Comparison of ENCODE assay signal across 8 cellular contexts in genomic region chr12:54988402-54989054, GRCh38. TPM values are rescaled to one million over a fixed set of nuclear protein-coding genes. Genes with fewer than 3 reads are reported as not detected.
DNase-seq lines count a peak whose midpoint lies in the region; ATAC-seq and TF ChIP-seq lines count a peak whose summit lies in the region.

No MANE protein-coding gene starts in this region.

- H3K36me3 ChIP-seq in DOHH2 (ENCODE audit: control insufficient read depth, low read length) (peaks cover 14% of the 10 kb centered on the region), IMR-90 (ENCODE audit: control insufficient read depth, insufficient read depth, low read length) (no peaks in the 10 kb centered on the region), aorta (ENCODE audit: control insufficient read depth in 1 of 2, insufficient read depth in 2 of 2, low read length in 1 of 2) (no peaks in the 10 kb centered on the region)

- no peak overlapping the region for H3K4me3 Mint-ChIP-seq in activated naive CD8-positive, alpha-beta T cell treated with anti-CD3 and anti-CD28 coated beads, Interleukin-2, amount 10 ng/mL, durations not matched to agents 7 days and 5 days
- no peak overlapping the region for H3K4me3 Mint-ChIP-seq in activated CD4-positive, alpha-beta memory T cell treated with anti-CD3 and anti-CD28 coated beads, Interleukin-2, amount 10 ng/mL, durations not matched to agents 7 days and 5 days
- H3K4me3 Mint-ChIP-seq in activated CD8-positive, alpha-beta memory T cell treated with anti-CD3 and anti-CD28 coated beads, Interleukin-2, amount 10 ng/mL, durations not matched to agents 7 days and 5 days: no peak overlapping the region

- TF ChIP-seq CTCF in DOHH2 (IDR thresholded peaks at IDR 0.05; ENCODE audit: low read depth, low read length, poor library complexity, severe bottlenecking): no peak
- no peak for TF ChIP-seq CTCF in IMR-90 (conservative IDR thresholded peaks at IDR 0.05; ENCODE audit: low read depth, low read length)

- H3K4me3 ChIP-seq in DOHH2 (ENCODE audit: low read length): peak overlapping the region; percentile 57
- no peak overlapping the region for H3K4me3 ChIP-seq in IMR-90 (ENCODE audit: insufficient read depth, low read depth, low read length)
- no peak overlapping the region for H3K4me3 ChIP-seq in aorta (ENCODE audit: low read length in 2 of 2)

- no peak overlapping the region for H2BK120ac ChIP-seq in IMR-90 (ENCODE audit: low read depth, low read length)

- H3K9me2 ChIP-seq in DOHH2 (replicated peaks; ENCODE audit: control insufficient read depth, low read length): no peaks in the 10 kb centered on the region

- H3K79me2 ChIP-seq in DOHH2 (ENCODE audit: control insufficient read depth, low read length): peaks cover 25% of the 10 kb centered on the region

- H3K27me3 ChIP-seq in DOHH2 (ENCODE audit: control insufficient read depth, low read length): no peaks in the 10 kb centered on the region
- peaks cover 3% of the 10 kb centered on the region for H3K27me3 ChIP-seq in IMR-90 (ENCODE audit: control insufficient read depth, insufficient read depth, low read length)
- H3K27me3 ChIP-seq in aorta (ENCODE audit: control insufficient read depth in 1 of 2, insufficient read depth in 2 of 2, low read length in 1 of 2): no peaks in the 10 kb centered on the region

- ATAC-seq in IMR-90 (ENCODE audit: low read depth): no peak
- ATAC-seq in activated naive CD8-positive, alpha-beta T cell treated with anti-CD3 and anti-CD28 coated beads, Interleukin-2, amount 10 ng/mL, durations not matched to agents 7 days and 5 days (ENCODE audit: low read depth): no peak
- ATAC-seq in aorta (ENCODE audit: low FRiP score): peak; percentile 49
- no peak for ATAC-seq in activated CD4-positive, CD25-positive, alpha-beta regulatory T cell treated with anti-CD3 and anti-CD28 coated beads, Interleukin-2, amount 50 U/mL, for 24 hours
- ATAC-seq in activated CD8-positive, alpha-beta memory T cell treated with anti-CD3 and anti-CD28 coated beads, Interleukin-2, amount 10 ng/mL, durations not matched to agents 7 days and 5 days: no peak

- no peak overlapping the region for H4K5ac ChIP-seq in IMR-90 (ENCODE audit: low read depth, low read length)

- H3F3A ChIP-seq in DOHH2 (ENCODE audit: control insufficient read depth, insufficient read depth): peaks cover 45% of the 10 kb centered on the region

- H3K79me1 ChIP-seq in IMR-90 (ENCODE audit: low read depth in 1 of 2, low read length in 2 of 2): no peaks in the 10 kb centered on the region

- no peaks in the 10 kb centered on the region for H4K20me1 ChIP-seq in DOHH2 (ENCODE audit: control insufficient read depth, insufficient read depth, low read depth, low read length)
- H4K20me1 ChIP-seq in IMR-90 (ENCODE audit: insufficient read depth, low read length): no peaks in the 10 kb centered on the region

- H3K23ac ChIP-seq in IMR-90 (ENCODE audit: low read depth, low read length): no peak overlapping the region

- dilution Hi-C loops in IMR-90 (cut with HindIII; ENCODE audit: low sequenced_read_pairs, unreplicated experiment): no loop called here

- no peak overlapping the region for H3K14ac ChIP-seq in IMR-90 (replicated peaks; ENCODE audit: low read depth, low read length)

- no peak overlapping the region for H3K18ac ChIP-seq in IMR-90 (ENCODE audit: low read depth, low read length)

- H3K4me1 ChIP-seq in DOHH2 (ENCODE audit: control insufficient read depth, low read length) (peaks cover 96% of the 10 kb centered on the region), IMR-90 (ENCODE audit: control insufficient read depth, insufficient read depth, low read length) (no peaks in the 10 kb centered on the region), aorta (ENCODE audit: control insufficient read depth in 1 of 2, insufficient read depth in 2 of 2, low read length in 2 of 2) (no peaks in the 10 kb centered on the region)

- H2AK5ac ChIP-seq in IMR-90 (ENCODE audit: low read depth, low read length): no peak overlapping the region

- H3K4me1 Mint-ChIP-seq in activated naive CD8-positive, alpha-beta T cell treated with anti-CD3 and anti-CD28 coated beads, Interleukin-2, amount 10 ng/mL, durations not matched to agents 7 days and 5 days: peaks cover 44% of the 10 kb centered on the region
- peaks cover 69% of the 10 kb centered on the region for H3K4me1 Mint-ChIP-seq in activated CD4-positive, alpha-beta memory T cell treated with anti-CD3 and anti-CD28 coated beads, Interleukin-2, amount 10 ng/mL, durations not matched to agents 7 days and 5 days
- peaks cover 56% of the 10 kb centered on the region for H3K4me1 Mint-ChIP-seq in activated CD8-positive, alpha-beta memory T cell treated with anti-CD3 and anti-CD28 coated beads, Interleukin-2, amount 10 ng/mL, durations not matched to agents 7 days and 5 days

- no peak for TF ChIP-seq POLR2A in IMR-90 (IDR thresholded peaks at IDR 0.05; ENCODE audit: low read depth, low read length)

- no peak overlapping the region for H3K4ac ChIP-seq in IMR-90 (ENCODE audit: low read depth, low read length)

- intact Hi-C loops in IMR-90 (cut with micrococcal nuclease) (no loop called here), aorta (cut with DNase I) (no loop called here)

- H3K4me2 ChIP-seq in DOHH2 (ENCODE audit: low read length): peak overlapping the region; percentile 76
- no peak overlapping the region for H3K4me2 ChIP-seq in IMR-90 (ENCODE audit: low read depth, low read length)

- H3K9me3 ChIP-seq in DOHH2 (ENCODE audit: control insufficient read depth, insufficient read depth, low read length) (peaks cover 3% of the 10 kb centered on the region; the same call in 1 of the 2 replicates), IMR-90 (ENCODE audit: control insufficient read depth, insufficient read depth, low read length) (no peaks in the 10 kb centered on the region), aorta (ENCODE audit: control insufficient read depth, low read length) (no peaks in the 10 kb centered on the region)

- H2BK5ac ChIP-seq in IMR-90 (ENCODE audit: low read depth, low read length, poor library complexity, severe bottlenecking): no peak overlapping the region

- H4K8ac ChIP-seq in IMR-90 (ENCODE audit: low read depth in 2 of 2, low read length in 2 of 2): no peak overlapping the region

- no peaks in the 10 kb centered on the region for H3K9me1 ChIP-seq in IMR-90 (ENCODE audit: insufficient read depth, low read length)

- H3K27ac ChIP-seq in DOHH2 (ENCODE audit: low read depth, low read length): peak overlapping the region; percentile 91
- no peak overlapping the region for H3K27ac ChIP-seq in IMR-90 (ENCODE audit: insufficient read depth, low read length)
- no peak overlapping the region for H3K27ac ChIP-seq in aorta (ENCODE audit: low read depth in 1 of 2, low read length in 2 of 2)

- DNase-seq in IMR-90: peak; percentile 15
- no peak for DNase-seq in activated naive CD8-positive, alpha-beta T cell treated with anti-CD3 and anti-CD28 coated beads, Interleukin-2, amount 10 ng/mL, durations not matched to agents 7 days and 5 days
- DNase-seq in left kidney (ENCODE audit: low read depth, low spot score): peak; percentile 36
- DNase-seq in aorta: peak; percentile 81 to 87
- DNase-seq in activated CD4-positive, alpha-beta memory T cell treated with anti-CD3 and anti-CD28 coated beads, Interleukin-2, amount 10 ng/mL, durations not matched to agents 7 days and 5 days: no peak
- DNase-seq in activated CD8-positive, alpha-beta memory T cell treated with anti-CD3 and anti-CD28 coated beads, Interleukin-2, amount 10 ng/mL, durations not matched to agents 7 days and 5 days: no peak

- no peak overlapping the region for H2AFZ ChIP-seq in IMR-90 (replicated peaks; ENCODE audit: low read length, poor library complexity)

- H2BK15ac ChIP-seq in IMR-90 (ENCODE audit: low read depth, low read length): no peak overlapping the region

- no peaks in the 10 kb centered on the region for H3K9me3 Mint-ChIP-seq in activated naive CD8-positive, alpha-beta T cell treated with anti-CD3 and anti-CD28 coated beads, Interleukin-2, amount 10 ng/mL, durations not matched to agents 7 days and 5 days
- H3K9me3 Mint-ChIP-seq in activated CD4-positive, alpha-beta memory T cell treated with anti-CD3 and anti-CD28 coated beads, Interleukin-2, amount 10 ng/mL, durations not matched to agents 7 days and 5 days: no peaks in the 10 kb centered on the region
- H3K9me3 Mint-ChIP-seq in activated CD8-positive, alpha-beta memory T cell treated with anti-CD3 and anti-CD28 coated beads, Interleukin-2, amount 10 ng/mL, durations not matched to agents 7 days and 5 days (ENCODE audit: low read depth): no peaks in the 10 kb centered on the region

- H3K9ac ChIP-seq in IMR-90 (ENCODE audit: low read depth, low read length): no peak overlapping the region

- H3K27ac Mint-ChIP-seq in activated naive CD8-positive, alpha-beta T cell treated with anti-CD3 and anti-CD28 coated beads, Interleukin-2, amount 10 ng/mL, durations not matched to agents 7 days and 5 days: peak overlapping the region; percentile 32
- no peak overlapping the region for H3K27ac Mint-ChIP-seq in activated CD4-positive, alpha-beta memory T cell treated with anti-CD3 and anti-CD28 coated beads, Interleukin-2, amount 10 ng/mL, durations not matched to agents 7 days and 5 days
- no peak overlapping the region for H3K27ac Mint-ChIP-seq in activated CD8-positive, alpha-beta memory T cell treated with anti-CD3 and anti-CD28 coated beads, Interleukin-2, amount 10 ng/mL, durations not matched to agents 7 days and 5 days

- H3K36me3 Mint-ChIP-seq in activated naive CD8-positive, alpha-beta T cell treated with anti-CD3 and anti-CD28 coated beads, Interleukin-2, amount 10 ng/mL, durations not matched to agents 7 days and 5 days: peaks cover 4% of the 10 kb centered on the region
- H3K36me3 Mint-ChIP-seq in activated CD4-positive, alpha-beta memory T cell treated with anti-CD3 and anti-CD28 coated beads, Interleukin-2, amount 10 ng/mL, durations not matched to agents 7 days and 5 days (ENCODE audit: low read depth): peaks cover 21% of the 10 kb centered on the region
- H3K36me3 Mint-ChIP-seq in activated CD8-positive, alpha-beta memory T cell treated with anti-CD3 and anti-CD28 coated beads, Interleukin-2, amount 10 ng/mL, durations not matched to agents 7 days and 5 days: peaks cover 10% of the 10 kb centered on the region

- CTCF ChIA-PET in IMR-90 (lab: Yijun Ruan, JAX): interaction anchor here (0.6 kb wide), 1 partner anchor 61 kb away, joined by 6 read pairs; no protein-coding TSS in a partner anchor
- CTCF ChIA-PET in activated CD4-positive, alpha-beta memory T cell treated with anti-CD3 and anti-CD28 coated beads, Interleukin-2, amount 10 ng/mL, durations not matched to agents 7 days and 5 days (lab: Charles Lee): interaction anchor here (1.3 to 2.0 kb wide), 2 partner anchors 9 to 84 kb away, joined by 3 to 7 read pairs; no protein-coding TSS in a partner anchor
- CTCF ChIA-PET in activated CD8-positive, alpha-beta memory T cell treated with anti-CD3 and anti-CD28 coated beads, Interleukin-2, amount 10 ng/mL, durations not matched to agents 7 days and 5 days (lab: Charles Lee): interaction anchor here (2.0 kb wide), 1 partner anchor 84 kb away, joined by 8 read pairs; no protein-coding TSS in a partner anchor

- no CpG with 5 or more reads among the region's 1 CpG for WGBS in IMR-90 (ENCODE audit: extremely low coverage in 2 of 2, insufficient read length in 1 of 2), 2 experiments
- WGBS in aorta, 2 donors: 29 to 34% methylated on average over 1 of the region's 1 CpG

- H2BK20ac ChIP-seq in IMR-90 (ENCODE audit: low read depth, low read length): no peak overlapping the region

- H3K56ac ChIP-seq in IMR-90 (ENCODE audit: extremely low read depth, insufficient read depth, low read length): no peak overlapping the region

- H2AK9ac ChIP-seq in IMR-90 (replicated peaks; ENCODE audit: low read depth, low read length, poor library complexity): no peak overlapping the region

- TF ChIP-seq RAD21 in IMR-90 (IDR thresholded peaks at IDR 0.05; ENCODE audit: low read length): no peak

- no peak overlapping the region for H4K91ac ChIP-seq in IMR-90 (ENCODE audit: insufficient read depth, low read depth, low read length)

- in situ Hi-C loops in IMR-90 (cut with MboI; ENCODE audit: low sequenced_read_pairs): no loop called here

- POLR2A ChIA-PET in IMR-90 (lab: Charles Lee; ENCODE audit: unreplicated experiment): no interaction called here
- POLR2A ChIA-PET in activated naive CD8-positive, alpha-beta T cell treated with anti-CD3 and anti-CD28 coated beads, Interleukin-2, amount 10 ng/mL, durations not matched to agents 7 days and 5 days (lab: Charles Lee): interaction anchor here (0.6 kb wide), 1 partner anchor 575 kb away, joined by 3 read pairs; no protein-coding TSS in a partner anchor
- POLR2A ChIA-PET in activated CD4-positive, alpha-beta memory T cell treated with anti-CD3 and anti-CD28 coated beads, Interleukin-2, amount 10 ng/mL, durations not matched to agents 7 days and 5 days (lab: Charles Lee): interaction anchor here (1.2 kb wide), 1 partner anchor 18 kb away, joined by 4 read pairs; no protein-coding TSS in a partner anchor

- H3K27me3 Mint-ChIP-seq in activated naive CD8-positive, alpha-beta T cell treated with anti-CD3 and anti-CD28 coated beads, Interleukin-2, amount 10 ng/mL, durations not matched to agents 7 days and 5 days: no peaks in the 10 kb centered on the region
- H3K27me3 Mint-ChIP-seq in activated CD4-positive, alpha-beta memory T cell treated with anti-CD3 and anti-CD28 coated beads, Interleukin-2, amount 10 ng/mL, durations not matched to agents 7 days and 5 days: no peaks in the 10 kb centered on the region
- H3K27me3 Mint-ChIP-seq in activated CD8-positive, alpha-beta memory T cell treated with anti-CD3 and anti-CD28 coated beads, Interleukin-2, amount 10 ng/mL, durations not matched to agents 7 days and 5 days: no peaks in the 10 kb centered on the region

- no TSS peak for BruUV-seq in IMR-90 (replicated peaks; lab: Mats Ljungman, UMichigan)

RNA-seq across cellular contexts. Expression of gene TESPA1, which starts 4.0 kb away (rescaled TPM):
- total RNA-seq in IMR-90 (2012; rRNA removed) (not detected in 2 replicates), aorta (1 to 10 TPM; 1.0 to 2.1 TPM)
- polyA plus RNA-seq in IMR-90 (2012; rRNA removed) (not detected in 2 replicates), aorta (1 to 10 TPM in 1 of 2 donors, under 1 TPM in 1; 0.26 to 1.0 TPM)
- not detected in 2 replicates for polyA plus RNA-seq in IMR-90 (2012; cell fraction: cytosol; rRNA removed)
- polyA plus RNA-seq in IMR-90 (2012; cell fraction: nucleus; rRNA removed; ENCODE audit: low replicate concordance): not detected in 2 replicates
- total RNA-seq in activated naive CD8-positive, alpha-beta T cell treated with anti-CD3 and anti-CD28 coated beads, Interleukin-2, amount 10 ng/mL, durations not matched to agents 7 days and 5 days: 100 to 1,000 TPM; 105 to 112 TPM
- 100 to 1,000 TPM; 111 to 112 TPM for total RNA-seq in activated CD4-positive, alpha-beta memory T cell treated with anti-CD3 and anti-CD28 coated beads, Interleukin-2, amount 10 ng/mL, durations not matched to agents 7 days and 5 days
- total RNA-seq in activated CD8-positive, alpha-beta memory T cell treated with anti-CD3 and anti-CD28 coated beads, Interleukin-2, amount 10 ng/mL, durations not matched to agents 7 days and 5 days: 10 to 100 TPM; 65.9 to 74.6 TPM

RNA-seq across cellular contexts. Expression of gene NEUROD4, which starts 31.2 kb away (rescaled TPM):
- total RNA-seq in IMR-90 (2012; rRNA removed): not detected in 2 replicates
- not detected in 2 replicates for polyA plus RNA-seq in IMR-90 (2012; rRNA removed)
- not detected in 2 replicates for polyA plus RNA-seq in IMR-90 (2012; cell fraction: cytosol; rRNA removed)
- not detected in 2 replicates for polyA plus RNA-seq in IMR-90 (2012; cell fraction: nucleus; rRNA removed; ENCODE audit: low replicate concordance)
- not detected for total RNA-seq in activated naive CD8-positive, alpha-beta T cell treated with anti-CD3 and anti-CD28 coated beads, Interleukin-2, amount 10 ng/mL, durations not matched to agents 7 days and 5 days
- total RNA-seq in aorta: not detected
- not detected for polyA plus RNA-seq in aorta
- total RNA-seq in activated CD4-positive, alpha-beta memory T cell treated with anti-CD3 and anti-CD28 coated beads, Interleukin-2, amount 10 ng/mL, durations not matched to agents 7 days and 5 days: not detected
- not detected for total RNA-seq in activated CD8-positive, alpha-beta memory T cell treated with anti-CD3 and anti-CD28 coated beads, Interleukin-2, amount 10 ng/mL, durations not matched to agents 7 days and 5 days

Comparison
In these comparisons a context has a peak if more than half of its experiments do, and no peak if none do; other contexts are left out.
1. DNase-seq: peak in IMR-90 (single experiment), left kidney (single experiment) and aorta (2 of 2); none in activated naive CD8-positive, alpha-beta T cell treated with anti-CD3 and anti-CD28 coated beads, Interleukin-2, amount 10 ng/mL, durations not matched to agents 7 days and 5 days (single experiment), activated CD4-positive, alpha-beta memory T cell treated with anti-CD3 and anti-CD28 coated beads, Interleukin-2, amount 10 ng/mL, durations not matched to agents 7 days and 5 days (single experiment) and activated CD8-positive, alpha-beta memory T cell treated with anti-CD3 and anti-CD28 coated beads, Interleukin-2, amount 10 ng/mL, durations not matched to agents 7 days and 5 days (single experiment).
2. RNA of gene TESPA1, which starts 4.0 kb away (total RNA-seq): 111 to 112 TPM in activated CD4-positive, alpha-beta memory T cell treated with anti-CD3 and anti-CD28 coated beads, Interleukin-2, amount 10 ng/mL, durations not matched to agents 7 days and 5 days, 105 to 112 TPM in activated naive CD8-positive, alpha-beta T cell treated with anti-CD3 and anti-CD28 coated beads, Interleukin-2, amount 10 ng/mL, durations not matched to agents 7 days and 5 days and 65.9 to 74.6 TPM in activated CD8-positive, alpha-beta memory T cell treated with anti-CD3 and anti-CD28 coated beads, Interleukin-2, amount 10 ng/mL, durations not matched to agents 7 days and 5 days; 1.0 to 2.1 TPM in aorta and not detected in IMR-90; every median in the first group is over 10 times any median in the second.